8 cellular contexts compared by ENCODE assay signal in the genomic region with DNA sequence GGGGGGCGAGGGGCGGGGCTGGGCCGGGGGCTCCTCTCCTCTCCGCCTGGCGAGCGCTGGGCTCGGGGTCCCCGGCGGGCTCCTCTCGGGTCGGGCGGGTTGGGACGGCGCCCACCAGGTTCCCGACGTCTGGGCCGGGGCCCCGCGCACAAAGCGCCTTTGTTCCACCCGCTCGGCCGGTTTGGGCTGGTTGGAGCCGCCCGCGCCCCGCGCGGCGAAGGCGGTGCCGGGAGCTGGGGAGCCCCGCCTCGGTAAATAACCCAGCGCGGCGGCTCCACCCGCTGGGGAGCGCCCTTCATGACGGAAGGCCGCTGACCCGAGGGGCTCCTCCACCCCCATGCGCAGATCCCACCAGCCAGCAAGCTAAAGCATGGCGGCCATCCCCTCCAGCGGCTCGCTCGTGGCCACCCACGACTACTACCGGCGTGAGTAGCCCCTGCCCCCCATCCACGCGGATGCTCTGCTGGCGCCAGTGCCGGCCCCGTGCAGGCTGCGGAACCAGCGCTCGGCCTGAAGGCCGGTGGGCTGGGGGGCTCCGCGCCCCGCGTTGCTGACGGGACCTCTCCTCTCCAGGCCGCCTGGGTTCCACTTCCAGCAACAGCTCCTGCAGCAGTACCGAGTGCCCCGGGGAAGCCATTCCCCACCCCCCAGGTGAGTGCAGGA. TPM values are rescaled to one million over a fixed set of nuclear protein-coding genes. Genes with fewer than 3 reads are reported as not detected.
DNase-seq lines count a peak whose midpoint lies in the region; ATAC-seq, FAIRE-seq and TF ChIP-seq lines count a peak whose summit lies in the region.

No MANE protein-coding gene starts in this region.

- H3K9ac ChIP-seq in endothelial cell of umbilical vein (replicated peaks; ENCODE audit: extremely low read depth, insufficient read depth, low read length): peak overlapping the region; percentile 81

- peak overlapping the region; percentile 75 for H3K4me3 Mint-ChIP-seq in activated CD8-positive, alpha-beta memory T cell treated with anti-CD3 and anti-CD28 coated beads, Interleukin-2, amount 10 ng/mL, durations not matched to agents 7 days and 5 days
- peak overlapping the region; percentile 84 for H3K4me3 Mint-ChIP-seq in mesothelial cell of epicardium

- H3K4me1 ChIP-seq in endothelial cell of umbilical vein (ENCODE audit: control insufficient read depth, extremely low read depth, insufficient read depth, low read length): peaks cover 12% of the 10 kb centered on the region

- peak overlapping the region; percentile 25 for H3K27ac ChIP-seq in endothelial cell of umbilical vein (ENCODE audit: insufficient read depth, low read depth, low read length)

- H3K27me3 ChIP-seq in endothelial cell of umbilical vein (ENCODE audit: control insufficient read depth in 2 of 2, insufficient read depth in 2 of 2, low read length in 2 of 2): no peaks in the 10 kb centered on the region

- H3K27me3 Mint-ChIP-seq in activated CD8-positive, alpha-beta memory T cell treated with anti-CD3 and anti-CD28 coated beads, Interleukin-2, amount 10 ng/mL, durations not matched to agents 7 days and 5 days: no peaks in the 10 kb centered on the region
- peaks cover 3% of the 10 kb centered on the region for H3K27me3 Mint-ChIP-seq in mesothelial cell of epicardium (ENCODE audit: low read depth)

- ATAC-seq in HG02870 (IDR thresholded peaks at IDR 0.05; ENCODE audit: unreplicated experiment): peak; percentile 34
- peak; percentile 63 for ATAC-seq in activated CD8-positive, alpha-beta memory T cell treated with anti-CD3 and anti-CD28 coated beads, Interleukin-2, amount 10 ng/mL, durations not matched to agents 7 days and 5 days

- peaks cover 10% of the 10 kb centered on the region for H3K4me1 Mint-ChIP-seq in activated CD8-positive, alpha-beta memory T cell treated with anti-CD3 and anti-CD28 coated beads, Interleukin-2, amount 10 ng/mL, durations not matched to agents 7 days and 5 days
- peaks cover 21% of the 10 kb centered on the region for H3K4me1 Mint-ChIP-seq in mesothelial cell of epicardium

- no peaks in the 10 kb centered on the region for H3K9me3 ChIP-seq in endothelial cell of umbilical vein (replicated peaks; ENCODE audit: control insufficient read depth, insufficient read depth, low read length)

- peaks cover 2% of the 10 kb centered on the region for H3K9me3 Mint-ChIP-seq in activated CD8-positive, alpha-beta memory T cell treated with anti-CD3 and anti-CD28 coated beads, Interleukin-2, amount 10 ng/mL, durations not matched to agents 7 days and 5 days (ENCODE audit: low read depth)
- peaks cover 3% of the 10 kb centered on the region for H3K9me3 Mint-ChIP-seq in mesothelial cell of epicardium

- peak overlapping the region; percentile 74 for H3K27ac Mint-ChIP-seq in activated CD8-positive, alpha-beta memory T cell treated with anti-CD3 and anti-CD28 coated beads, Interleukin-2, amount 10 ng/mL, durations not matched to agents 7 days and 5 days
- peak overlapping the region; percentile 83 for H3K27ac Mint-ChIP-seq in mesothelial cell of epicardium

- H3K4me3 ChIP-seq in endothelial cell of umbilical vein (replicated peaks in 1 of 3; ENCODE audit: insufficient read depth in 1 of 3, low read depth in 1 of 3, low read length in 3 of 3): peak overlapping the region; percentile 60 to 77 (median 69)

- H2AFZ ChIP-seq in endothelial cell of umbilical vein (ENCODE audit: low read depth, low read length): no peak overlapping the region

- POLR2A ChIA-PET in endothelial cell of umbilical vein (lab: Charles Lee): interaction anchor here (0.6 to 2.0 kb wide), 4 partner anchors 8 to 137 kb away, joined by 3 to 9 read pairs (median 4); a partner anchor contains a TSS

- peaks cover 16% of the 10 kb centered on the region for H3K79me2 ChIP-seq in endothelial cell of umbilical vein (ENCODE audit: control insufficient read depth, insufficient read depth, low read length)

- DNase-seq in NCI-H2029 (lab: John Stamatoyannopoulos, UW): peak; percentile 55
- no peak for DNase-seq in NCI-H2029 treated with DMSO at 0.1 percent for 48 hours (lab: John Stamatoyannopoulos, UW)
- peak; percentile 38 for DNase-seq in NCI-H2196 treated with DMSO at 0.1 percent for 48 hours (lab: John Stamatoyannopoulos, UW; ENCODE audit: unreplicated experiment)
- DNase-seq in activated CD8-positive, alpha-beta memory T cell treated with anti-CD3 and anti-CD28 coated beads, Interleukin-2, amount 10 ng/mL, durations not matched to agents 7 days and 5 days: peak; percentile 85
- DNase-seq in endothelial cell of umbilical vein (ENCODE audit: low read depth, low spot score): peak; percentile 37
- peak; percentile 52 to 70 for DNase-seq in mesothelial cell of epicardium (ENCODE audit: low spot score in 2 of 2, unreplicated experiment in 2 of 2)
- DNase-seq in stimulated activated CD8-positive, alpha-beta memory T cell treated with anti-CD3 and anti-CD28 coated beads, Interleukin-15, amount 100 ng/mL, for 48 hours (ENCODE audit: low read depth in 2 of 2): peak; percentile 49 to 59

- TSS peak; percentile 87 for BruUV-seq in endothelial cell of umbilical vein (replicated peaks; lab: Mats Ljungman, UMichigan)

- dilution Hi-C loops in endothelial cell of umbilical vein (cut with MboI; ENCODE audit: extremely low pct_ligation_motif_present, low sequenced_read_pairs): no loop called here

- no peak for TF ChIP-seq POLR2A in endothelial cell of umbilical vein (IDR thresholded peaks at IDR 0.05; ENCODE audit: low read depth, low read length)

- peak; percentile 72 for FAIRE-seq in endothelial cell of umbilical vein (lab: Jason Lieb, UNC)

- CTCF ChIA-PET in activated CD8-positive, alpha-beta memory T cell treated with anti-CD3 and anti-CD28 coated beads, Interleukin-2, amount 10 ng/mL, durations not matched to agents 7 days and 5 days (lab: Charles Lee): interaction anchor here (0.9 to 2.0 kb wide), 14 partner anchors 13 to 453 kb away, joined by 3 to 18 read pairs (median 5); a partner anchor contains a TSS
- CTCF ChIA-PET in endothelial cell of umbilical vein (lab: Charles Lee): interaction anchor here (0.6 to 2.5 kb wide), 12 partner anchors 9 to 459 kb away, joined by 3 to 28 read pairs (median 3); a partner anchor contains a TSS

- TF ChIP-seq CTCF in endothelial cell of umbilical vein (IDR thresholded peaks at IDR 0.05; ENCODE audit: extremely low read depth in 1 of 2, insufficient read depth in 1 of 2, low read depth in 1 of 2, low read length in 2 of 2) (no peak), mesothelial cell of epicardium (IDR thresholded peaks at IDR 0.05; ENCODE audit: unreplicated experiment) (no peak)

- intact Hi-C loops in endothelial cell of umbilical vein (cut with micrococcal nuclease): loop anchor here (1.0 kb wide), 2 partner anchors 25 to 421 kb away; no protein-coding TSS in a partner anchor

- peaks cover 28% of the 10 kb centered on the region for H3K36me3 Mint-ChIP-seq in activated CD8-positive, alpha-beta memory T cell treated with anti-CD3 and anti-CD28 coated beads, Interleukin-2, amount 10 ng/mL, durations not matched to agents 7 days and 5 days
- H3K36me3 Mint-ChIP-seq in mesothelial cell of epicardium: peaks cover 18% of the 10 kb centered on the region

- peaks cover 0 to 2% of the 10 kb centered on the region in 2 experiments for H3K36me3 ChIP-seq in endothelial cell of umbilical vein (ENCODE audit: control insufficient read depth in 2 of 2, extremely low read depth in 1 of 2, insufficient read depth in 2 of 2, low read length in 2 of 2)

- peak overlapping the region; percentile 69 for H3K4me2 ChIP-seq in endothelial cell of umbilical vein (ENCODE audit: insufficient read depth, low read length)

- no peaks in the 10 kb centered on the region for H4K20me1 ChIP-seq in endothelial cell of umbilical vein (replicated peaks; ENCODE audit: control insufficient read depth, extremely low read depth, insufficient read depth, low read length)

- H3K9me1 ChIP-seq in endothelial cell of umbilical vein (replicated peaks; ENCODE audit: control insufficient read depth, extremely low read depth, insufficient read depth, low read length): no peaks in the 10 kb centered on the region

RNA-seq across cellular contexts. Expression of a gene that starts 0.5 kb away (rescaled TPM):
- 100 to 1,000 TPM; 138 to 237 TPM for total RNA-seq in activated CD8-positive, alpha-beta memory T cell treated with anti-CD3 and anti-CD28 coated beads, Interleukin-2, amount 10 ng/mL, durations not matched to agents 7 days and 5 days
- total RNA-seq in endothelial cell of umbilical vein (219 and 233 TPM in 2 replicates), mesothelial cell of epicardium (258 to 271 TPM (median 269 TPM) in 3 replicates)
- polyA plus RNA-seq in endothelial cell of umbilical vein: 52.2 and 58.9 TPM in 2 replicates
- 45.1 and 65.2 TPM in 2 replicates for polyA plus RNA-seq in endothelial cell of umbilical vein (2011; cell fraction: cytosol; rRNA removed)
- polyA plus RNA-seq in endothelial cell of umbilical vein (2011; cell fraction: nucleus; rRNA removed): 17.7 and 20.9 TPM in 2 replicates
- polyA plus RNA-seq in endothelial cell of umbilical vein (2012): 133 and 198 TPM in 2 replicates
- 7.2 and 13.5 TPM in 2 replicates for polyA minus RNA-seq in endothelial cell of umbilical vein
- polyA minus RNA-seq in endothelial cell of umbilical vein (2011; cell fraction: cytosol; rRNA and poly(A)+ RNA removed): 221 TPM
- polyA minus RNA-seq in endothelial cell of umbilical vein (2011; cell fraction: nucleus; rRNA and poly(A)+ RNA removed): 15.1 and 30.4 TPM in 2 replicates

RNA-seq across cellular contexts. Expression of a gene that starts 16.1 kb away (rescaled TPM):
- under 1 TPM; 0.21 to 0.53 TPM for total RNA-seq in activated CD8-positive, alpha-beta memory T cell treated with anti-CD3 and anti-CD28 coated beads, Interleukin-2, amount 10 ng/mL, durations not matched to agents 7 days and 5 days
- total RNA-seq in endothelial cell of umbilical vein (0.18 TPM in 1 of 2 replicates, not detected in the other), mesothelial cell of epicardium (0.11 to 0.18 TPM in 2 of 3 replicates, not detected in the other)
- polyA plus RNA-seq in endothelial cell of umbilical vein: 0.05 TPM in 1 of 2 replicates, not detected in the other
- 0.03 TPM in 1 of 2 replicates, not detected in the other for polyA plus RNA-seq in endothelial cell of umbilical vein (2011; cell fraction: cytosol; rRNA removed)
- polyA plus RNA-seq in endothelial cell of umbilical vein (2011; cell fraction: nucleus; rRNA removed): 0.05 and 0.10 TPM in 2 replicates
- 0.08 TPM in 1 of 2 replicates, not detected in the other for polyA plus RNA-seq in endothelial cell of umbilical vein (2012)
- not detected in 2 replicates for polyA minus RNA-seq in endothelial cell of umbilical vein
- polyA minus RNA-seq in endothelial cell of umbilical vein (2011; cell fraction: cytosol; rRNA and poly(A)+ RNA removed): 6.3 TPM
- not detected in 2 replicates for polyA minus RNA-seq in endothelial cell of umbilical vein (2011; cell fraction: nucleus; rRNA and poly(A)+ RNA removed)

RNA-seq across cellular contexts. Expression of a gene that starts 22.2 kb away (rescaled TPM):
- total RNA-seq in activated CD8-positive, alpha-beta memory T cell treated with anti-CD3 and anti-CD28 coated beads, Interleukin-2, amount 10 ng/mL, durations not matched to agents 7 days and 5 days: under 1 TPM in 1 of 2 experiments, not detected in 1; 0.84 TPM
- total RNA-seq in endothelial cell of umbilical vein: 2.9 and 3.4 TPM in 2 replicates
- 2.7 and 2.9 TPM in 2 replicates for polyA plus RNA-seq in endothelial cell of umbilical vein
- polyA plus RNA-seq in endothelial cell of umbilical vein (2011; cell fraction: cytosol; rRNA removed): 3.0 and 3.1 TPM in 2 replicates
- polyA plus RNA-seq in endothelial cell of umbilical vein (2011; cell fraction: nucleus; rRNA removed): 1.5 and 2.5 TPM in 2 replicates
- 10.1 and 24.4 TPM in 2 replicates for polyA plus RNA-seq in endothelial cell of umbilical vein (2012)
- polyA minus RNA-seq in endothelial cell of umbilical vein: 3.2 and 3.4 TPM in 2 replicates
- 64.3 TPM for polyA minus RNA-seq in endothelial cell of umbilical vein (2011; cell fraction: cytosol; rRNA and poly(A)+ RNA removed)
- 0.48 and 1.3 TPM in 2 replicates for polyA minus RNA-seq in endothelial cell of umbilical vein (2011; cell fraction: nucleus; rRNA and poly(A)+ RNA removed)
- total RNA-seq in mesothelial cell of epicardium: 14.4 to 15.6 TPM (median 14.6 TPM) in 3 replicates

RNA-seq across cellular contexts. Expression of a gene that starts 26.5 kb away (rescaled TPM):
- total RNA-seq in activated CD8-positive, alpha-beta memory T cell treated with anti-CD3 and anti-CD28 coated beads, Interleukin-2, amount 10 ng/mL, durations not matched to agents 7 days and 5 days: not detected
- total RNA-seq in endothelial cell of umbilical vein: not detected in 2 replicates
- not detected in 2 replicates for polyA plus RNA-seq in endothelial cell of umbilical vein
- polyA plus RNA-seq in endothelial cell of umbilical vein (2011; cell fraction: cytosol; rRNA removed): not detected in 2 replicates
- not detected in 2 replicates for polyA plus RNA-seq in endothelial cell of umbilical vein (2011; cell fraction: nucleus; rRNA removed)
- not detected in 2 replicates for polyA plus RNA-seq in endothelial cell of umbilical vein (2012)
- not detected in 2 replicates for polyA minus RNA-seq in endothelial cell of umbilical vein
- polyA minus RNA-seq in endothelial cell of umbilical vein (2011; cell fraction: cytosol; rRNA and poly(A)+ RNA removed): 1.0 TPM
- polyA minus RNA-seq in endothelial cell of umbilical vein (2011; cell fraction: nucleus; rRNA and poly(A)+ RNA removed): not detected in 2 replicates
- total RNA-seq in mesothelial cell of epicardium: not detected in 3 replicates

RNA-seq across cellular contexts. Expression of a gene that starts 32.9 kb away (rescaled TPM):
- under 1 TPM; 0.14 to 0.35 TPM for total RNA-seq in activated CD8-positive, alpha-beta memory T cell treated with anti-CD3 and anti-CD28 coated beads, Interleukin-2, amount 10 ng/mL, durations not matched to agents 7 days and 5 days
- total RNA-seq in endothelial cell of umbilical vein: 0.51 and 0.71 TPM in 2 replicates
- polyA plus RNA-seq in endothelial cell of umbilical vein: 1.9 and 3.4 TPM in 2 replicates
- 0.70 and 1.0 TPM in 2 replicates for polyA plus RNA-seq in endothelial cell of umbilical vein (2011; cell fraction: cytosol; rRNA removed)
- polyA plus RNA-seq in endothelial cell of umbilical vein (2011; cell fraction: nucleus; rRNA removed): 2.7 and 3.0 TPM in 2 replicates
- polyA plus RNA-seq in endothelial cell of umbilical vein (2012): 0.44 and 1.9 TPM in 2 replicates
- 0.30 and 0.56 TPM in 2 replicates for polyA minus RNA-seq in endothelial cell of umbilical vein
- 0.61 TPM for polyA minus RNA-seq in endothelial cell of umbilical vein (2011; cell fraction: cytosol; rRNA and poly(A)+ RNA removed)
- 0.38 and 0.96 TPM in 2 replicates for polyA minus RNA-seq in endothelial cell of umbilical vein (2011; cell fraction: nucleus; rRNA and poly(A)+ RNA removed)
- 0.86 to 1.4 TPM (median 1.1 TPM) in 3 replicates for total RNA-seq in mesothelial cell of epicardium
